ENCODE assay signal across 9 cellular contexts in the genomic region with DNA sequence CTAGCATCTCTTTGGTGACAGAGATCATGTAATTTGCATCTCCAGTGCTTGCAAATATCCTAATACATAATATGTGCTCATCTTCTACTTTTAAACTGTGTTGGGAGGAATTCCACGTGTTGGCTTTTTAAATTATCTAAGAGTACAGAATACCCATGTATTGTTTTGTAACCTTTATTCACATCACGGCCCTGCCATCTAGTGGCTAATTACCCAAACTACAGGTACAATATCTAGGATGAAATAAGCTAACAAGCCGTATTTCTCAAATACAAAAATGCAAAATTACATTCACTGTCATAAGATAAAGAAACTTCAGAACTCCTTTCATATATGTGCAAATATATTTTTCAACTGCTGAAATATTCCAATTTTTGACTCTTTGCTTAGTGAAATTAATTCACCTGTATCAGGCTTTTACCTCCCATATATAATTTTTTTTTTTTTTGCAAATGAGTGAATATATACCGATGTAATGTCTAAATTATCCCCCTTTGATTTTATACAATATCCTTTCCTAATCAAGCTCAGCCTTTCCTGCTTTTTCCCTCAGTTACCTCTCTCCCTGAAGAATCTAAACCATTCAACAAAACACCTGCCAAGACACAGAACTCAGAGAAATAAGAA. TPM values are rescaled to one million over a fixed set of nuclear protein-coding genes. Genes with fewer than 3 reads are reported as not detected.
A peak's percentile ranks its signal among the peaks of the same experiment; 100 is the strongest.
DNase-seq lines count a peak whose midpoint lies in the region; ATAC-seq and TF ChIP-seq lines count a peak whose summit lies in the region.
"Had no signal": no experiment of that assay in that cellular context is flagged by ENCODE, and none has a peak within 500 bp of the region (broad histone marks: within the 10 kb centered on the region; RNA-seq: fewer than 3 reads in every experiment).

No MANE protein-coding gene starts in this region.

- H2AFZ ChIP-seq in SK-N-SH (ENCODE audit: low read depth): no peak overlapping the region

- WGBS in SK-N-SH (ENCODE audit: low lambda C conversion rate): 3% methylated on average over 4 of the region's 4 CpGs
- WGBS in psoas muscle, 3 donors: 20 to 28% (median 20%) methylated on average over 4 of the region's 4 CpGs

- H3K27me3 ChIP-seq in SK-N-SH (ENCODE audit: insufficient read depth): no peaks in the 10 kb centered on the region
- H3K27me3 ChIP-seq in psoas muscle (ENCODE audit: insufficient read depth in 3 of 3, low read length in 2 of 3): peaks cover 0 to 6% (median 0%) of the 10 kb centered on the region in 3 donors

- H3K27ac ChIP-seq in SK-N-SH (ENCODE audit: low read depth in 2 of 2, low read length in 1 of 2) (no peak overlapping the region), psoas muscle (no peak overlapping the region)

- no peaks in the 10 kb centered on the region for H3K9me2 ChIP-seq in SK-N-SH

- CTCF ChIA-PET in AG04449 (lab: Yijun Ruan, JAX): interaction anchor here (0.7 to 2.4 kb wide), 5 partner anchors 10 to 694 kb away, joined by 3 to 9 read pairs (median 5); no protein-coding TSS in a partner anchor
- CTCF ChIA-PET in SK-N-SH (lab: Yijun Ruan, JAX): interaction anchor here (0.6 to 2.1 kb wide), 22 partner anchors 8 to 1244 kb away, joined by 3 to 9 read pairs (median 4); no protein-coding TSS in a partner anchor

- no peak for TF ChIP-seq EP300 in Ishikawa (IDR thresholded peaks at IDR 0.05; ENCODE audit: borderline replicate concordance)
- TF ChIP-seq EP300 in SK-N-SH (IDR thresholded peaks at IDR 0.05; ENCODE audit: borderline replicate concordance in 1 of 2, low read depth in 1 of 2, low read length in 1 of 2): no peak

- H3K9me3 ChIP-seq in SK-N-SH (peaks cover 9% of the 10 kb centered on the region), psoas muscle (no peaks in the 10 kb centered on the region)

- intact Hi-C loops in psoas muscle (cut with DNase I): no loop called here

- H3K4me3 ChIP-seq in AG04449 (ENCODE audit: low read depth, low read length): no peak overlapping the region
- H3K4me3 ChIP-seq in SK-N-SH (ENCODE audit: low read depth in 2 of 2, low read length in 1 of 2): no peak overlapping the region; a peak in 1 of 4 replicates
- no peak overlapping the region for H3K4me3 ChIP-seq in fibroblast of mammary gland (ENCODE audit: control insufficient read depth, low read depth, low read length)
- no peak overlapping the region for H3K4me3 ChIP-seq in psoas muscle

- H3K4me2 ChIP-seq in SK-N-SH: no peak overlapping the region

- no peak overlapping the region for H3K9ac ChIP-seq in SK-N-SH

- TF ChIP-seq RAD21 in Ishikawa (IDR thresholded peaks at IDR 0.05; ENCODE audit: low read depth) (peak; percentile 73), SK-N-SH (IDR thresholded peaks at IDR 0.05; ENCODE audit: low read length) (peak; percentile 68)

- POLR2A ChIA-PET in AG04449 (lab: Yijun Ruan, JAX): no interaction called here
- POLR2A ChIA-PET in SK-N-SH (lab: Yijun Ruan, JAX): no interaction called here

- peak; percentile 27 for TF ChIP-seq CTCF in AG04449 (IDR thresholded peaks at IDR 0.05; ENCODE audit: insufficient read depth, low read length, missing control alignments)
- TF ChIP-seq CTCF in GM12872 (IDR thresholded peaks at IDR 0.05; ENCODE audit: insufficient read depth, low read depth, low read length): peak; percentile 55; the same call in 2 of the 3 replicates
- peak; percentile 72 for TF ChIP-seq CTCF in SK-N-SH (IDR thresholded peaks at IDR 0.05)
- TF ChIP-seq CTCF in fibroblast of mammary gland (conservative IDR thresholded peaks at IDR 0.05; ENCODE audit: control insufficient read depth, insufficient read depth, low read depth, low read length): peak; percentile 67
- peak; percentile 66 for TF ChIP-seq CTCF in psoas muscle (IDR thresholded peaks at IDR 0.05)

- no peaks in the 10 kb centered on the region for H3K79me2 ChIP-seq in SK-N-SH (ENCODE audit: insufficient read depth)

- H3F3A ChIP-seq in SK-N-SH (replicated peaks; ENCODE audit: insufficient read depth): no peaks in the 10 kb centered on the region

- ATAC-seq in psoas muscle (peak in 1 of 4 donors; percentile 67), HG03196 (IDR thresholded peaks at IDR 0.05; ENCODE audit: unreplicated experiment) (no peak)
- ATAC-seq: stimulated activated effector memory CD8-positive, alpha-beta T cell treated with anti-CD3 and anti-CD28 coated beads, Interleukin-12 subunit alpha, Interleukin-12 subunit beta, amount 100 ng/mL, for 72 hours had no signal

- DNase-seq in AG04449 (ENCODE audit: low read depth, low spot score) (no peak), SK-N-SH (peak; percentile 14), fibroblast of mammary gland (ENCODE audit: low read depth) (peak; percentile 51), psoas muscle (no peak), NCI-H1436 treated with DMSO at 0.1 percent for 48 hours (lab: John Stamatoyannopoulos, UW) (no peak)

- no peaks in the 10 kb centered on the region for H4K20me1 ChIP-seq in SK-N-SH (ENCODE audit: insufficient read depth)

- no peaks in the 10 kb centered on the region for H3K4me1 ChIP-seq in SK-N-SH (ENCODE audit: control insufficient read depth in 1 of 2, insufficient read depth in 2 of 2, low read depth in 1 of 2, low read length in 1 of 2)
- H3K4me1 ChIP-seq in psoas muscle: no peaks in the 10 kb centered on the region

- no peaks in the 10 kb centered on the region for H3K36me3 ChIP-seq in SK-N-SH (replicated peaks in 1 of 2; ENCODE audit: control insufficient read depth in 1 of 2, insufficient read depth in 2 of 2, low read length in 1 of 2)
- no peaks in the 10 kb centered on the region for H3K36me3 ChIP-seq in psoas muscle (ENCODE audit: insufficient read depth in 1 of 2, low read depth in 1 of 2)

TF ChIP-seq in Ishikawa, 13 proteins besides CTCF, POLR2A, EP300 and RAD21:
- TF ChIP-seq, protein P1, sequence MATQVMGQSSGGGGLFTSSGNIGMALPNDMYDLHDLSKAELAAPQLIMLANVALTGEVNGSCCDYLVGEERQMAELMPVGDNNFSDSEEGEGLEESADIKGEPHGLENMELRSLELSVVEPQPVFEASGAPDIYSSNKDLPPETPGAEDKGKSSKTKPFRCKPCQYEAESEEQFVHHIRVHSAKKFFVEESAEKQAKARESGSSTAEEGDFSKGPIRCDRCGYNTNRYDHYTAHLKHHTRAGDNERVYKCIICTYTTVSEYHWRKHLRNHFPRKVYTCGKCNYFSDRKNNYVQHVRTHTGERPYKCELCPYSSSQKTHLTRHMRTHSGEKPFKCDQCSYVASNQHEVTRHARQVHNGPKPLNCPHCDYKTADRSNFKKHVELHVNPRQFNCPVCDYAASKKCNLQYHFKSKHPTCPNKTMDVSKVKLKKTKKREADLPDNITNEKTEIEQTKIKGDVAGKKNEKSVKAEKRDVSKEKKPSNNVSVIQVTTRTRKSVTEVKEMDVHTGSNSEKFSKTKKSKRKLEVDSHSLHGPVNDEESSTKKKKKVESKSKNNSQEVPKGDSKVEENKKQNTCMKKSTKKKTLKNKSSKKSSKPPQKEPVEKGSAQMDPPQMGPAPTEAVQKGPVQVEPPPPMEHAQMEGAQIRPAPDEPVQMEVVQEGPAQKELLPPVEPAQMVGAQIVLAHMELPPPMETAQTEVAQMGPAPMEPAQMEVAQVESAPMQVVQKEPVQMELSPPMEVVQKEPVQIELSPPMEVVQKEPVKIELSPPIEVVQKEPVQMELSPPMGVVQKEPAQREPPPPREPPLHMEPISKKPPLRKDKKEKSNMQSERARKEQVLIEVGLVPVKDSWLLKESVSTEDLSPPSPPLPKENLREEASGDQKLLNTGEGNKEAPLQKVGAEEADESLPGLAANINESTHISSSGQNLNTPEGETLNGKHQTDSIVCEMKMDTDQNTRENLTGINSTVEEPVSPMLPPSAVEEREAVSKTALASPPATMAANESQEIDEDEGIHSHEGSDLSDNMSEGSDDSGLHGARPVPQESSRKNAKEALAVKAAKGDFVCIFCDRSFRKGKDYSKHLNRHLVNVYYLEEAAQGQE (IDR thresholded peaks at IDR 0.05; ENCODE audit: low read depth): no peak
- TF ChIP-seq ZBTB7A (IDR thresholded peaks at IDR 0.05; ENCODE audit: low read depth) (no peak), NFIC (IDR thresholded peaks at IDR 0.05) (no peak), FOXM1 (IDR thresholded peaks at IDR 0.05; ENCODE audit: borderline replicate concordance, low read depth) (no peak), YY1 (IDR thresholded peaks at IDR 0.05; ENCODE audit: low read depth) (no peak)

TF ChIP-seq in SK-N-SH, 30 proteins besides CTCF, POLR2A, EP300 and RAD21 (continues in another document):
- TF ChIP-seq MAX (IDR thresholded peaks at IDR 0.05; ENCODE audit: low read depth): no peak
- no peak for TF ChIP-seq CHD2 (IDR thresholded peaks at IDR 0.05; ENCODE audit: low read length, partially characterized antibody)
- TF ChIP-seq SMC3 (IDR thresholded peaks at IDR 0.05; ENCODE audit: low read depth, low read length): no peak
- TF ChIP-seq ELF1 (IDR thresholded peaks at IDR 0.05): no peak
- TF ChIP-seq RXRA (IDR thresholded peaks at IDR 0.05; ENCODE audit: borderline replicate concordance, low read depth): no peak
- TF ChIP-seq YY1 (IDR thresholded peaks at IDR 0.05; ENCODE audit: low read depth): no peak
- no peak for TF ChIP-seq MEF2A (IDR thresholded peaks at IDR 0.05; ENCODE audit: borderline replicate concordance, low read depth)
- no peak for TF ChIP-seq TCF12 (IDR thresholded peaks at IDR 0.05)
- TF ChIP-seq FOSL2 (IDR thresholded peaks at IDR 0.05; ENCODE audit: borderline replicate concordance, low read depth): no peak
- TF ChIP-seq TEAD4 (IDR thresholded peaks at IDR 0.05; ENCODE audit: borderline replicate concordance, insufficient read depth): no peak
- no peak for TF ChIP-seq IRF3 (IDR thresholded peaks at IDR 0.05; ENCODE audit: low read depth, low read length)
- no peak for TF ChIP-seq POLR2AphosphoS5 (IDR thresholded peaks at IDR 0.05; ENCODE audit: low read depth, low read length)
- no peak for TF ChIP-seq GATA2 (CRISPR knock-in tag; IDR thresholded peaks at IDR 0.05)
- no peak for TF ChIP-seq RCOR1 (IDR thresholded peaks at IDR 0.05; ENCODE audit: low read length)

RNA-seq across cellular contexts. Expression of gene LSM8, which starts 30.3 kb away (rescaled TPM):
- 42.3 and 52.8 TPM in 2 replicates for polyA plus RNA-seq in SK-N-SH (2012; rRNA removed)
- 75.6 and 91.1 TPM in 2 replicates for polyA plus RNA-seq in SK-N-SH (2012; cell fraction: cytosol; rRNA removed)
- polyA plus RNA-seq in SK-N-SH (2012; cell fraction: nucleus; rRNA removed): 34.6 and 38.7 TPM in 2 replicates
- total RNA-seq in psoas muscle: 10 to 100 TPM in 3 of 4 donors, 1 to 10 TPM in 1; 9.9 to 20.0 (median 14.2) TPM
- polyA plus RNA-seq in psoas muscle: 10 to 100 TPM; 17.2 to 22.6 (median 18.0) TPM

Comparison
In these comparisons a context has a peak if more than half of its experiments do, and no peak if none do; other contexts are left out.
1. DNase-seq: peak in SK-N-SH (single experiment) and fibroblast of mammary gland (single experiment); none in AG04449 (single experiment), psoas muscle (0 of 2) and NCI-H1436 treated with DMSO at 0.1 percent for 48 hours (single experiment).
2. Peak in every context shown above with its lines, with median percentiles within 50 percentile points of each other: CTCF ChIP-seq.